ENCODE assay signal across 8 cellular contexts in genomic region chr12:6230321-6231110, GRCh38. TPM values are rescaled to one million over a fixed set of nuclear protein-coding genes. Genes with fewer than 3 reads are reported as not detected.
DNase-seq lines count a peak whose midpoint lies in the region; ATAC-seq lines count a peak whose summit lies in the region.

No MANE protein-coding gene starts in this region.

- no peak overlapping the region for H3K4me3 ChIP-seq in naive thymus-derived CD4-positive, alpha-beta T cell (ENCODE audit: low read length)

- ATAC-seq in GM19438 (IDR thresholded peaks at IDR 0.05; ENCODE audit: low read depth, unreplicated experiment) (peak; percentile 83), GM21390 (IDR thresholded peaks at IDR 0.05; ENCODE audit: unreplicated experiment) (no peak)
- peak; percentile 95 for ATAC-seq in naive thymus-derived CD4-positive, alpha-beta T cell

- H3K4me3 Mint-ChIP-seq in naive thymus-derived CD4-positive, alpha-beta T cell, result peak overlapping the region; percentile 53 to 82 (median 72)

- CTCF ChIA-PET in naive thymus-derived CD4-positive, alpha-beta T cell (lab: Charles Lee), result interaction anchor here (1.1 kb wide), 1 partner anchor 49 kb away, joined by 4 read pairs; no protein-coding TSS in a partner anchor

- intact Hi-C loops in naive thymus-derived CD4-positive, alpha-beta T cell (cut with micrococcal nuclease), result loop anchor here in 1 of 2 donors (2.0 to 5.0 kb wide), 2 partner anchors 33 to 48 kb away; no protein-coding TSS in a partner anchor

- peak overlapping the region; percentile 53 for H3K27ac ChIP-seq in naive thymus-derived CD4-positive, alpha-beta T cell (ENCODE audit: low read depth, low read length)

- peaks cover 22 to 43% (median 33%) of the 10 kb centered on the region in 7 donors for H3K4me1 Mint-ChIP-seq in naive thymus-derived CD4-positive, alpha-beta T cell

- H3K4me1 ChIP-seq in naive thymus-derived CD4-positive, alpha-beta T cell (ENCODE audit: control insufficient read depth in 2 of 2, insufficient read depth in 2 of 2, low read length in 2 of 2), result peaks cover 21 to 27% of the 10 kb centered on the region in 2 donors

- no peaks in the 10 kb centered on the region for H3K9me3 ChIP-seq in naive thymus-derived CD4-positive, alpha-beta T cell (ENCODE audit: control insufficient read depth in 2 of 3, low read length in 3 of 3)

- H3K36me3 ChIP-seq in naive thymus-derived CD4-positive, alpha-beta T cell (ENCODE audit: control insufficient read depth in 2 of 3, insufficient read depth in 3 of 3, low read length in 3 of 3), result no peaks in the 10 kb centered on the region

- POLR2A ChIA-PET in naive thymus-derived CD4-positive, alpha-beta T cell (lab: Charles Lee), result interaction anchor here (0.7 to 1.1 kb wide), 3 partner anchors 17 to 28 kb away, joined by 3 to 8 read pairs (median 5); no protein-coding TSS in a partner anchor

- DNase-seq in MV-4-11 (lab: John Stamatoyannopoulos, UW) (peak; percentile 93), HK-2 (ENCODE audit: unreplicated experiment) (no peak)
- DNase-seq in activated CD8-positive, alpha-beta memory T cell treated with anti-CD3 and anti-CD28 coated beads for 24 hours, result peak; percentile 81
- peak; percentile 52 for DNase-seq in effector CD4-positive, alpha-beta T cell
- DNase-seq in naive thymus-derived CD4-positive, alpha-beta T cell, result peak; percentile 33 to 77 (median 70)
- DNase-seq in stimulated activated naive CD4-positive, alpha-beta T cell (lab: John Stamatoyannopoulos, UW), result peak; percentile 22 to 74 (median 64)

- H3K27me3 Mint-ChIP-seq in naive thymus-derived CD4-positive, alpha-beta T cell, result peaks cover 0 to 2% (median 0%) of the 10 kb centered on the region in 5 donors

- no peaks in the 10 kb centered on the region for H3K27me3 ChIP-seq in naive thymus-derived CD4-positive, alpha-beta T cell (ENCODE audit: control insufficient read depth in 2 of 2, insufficient read depth in 2 of 2, low read length in 2 of 2)

- H3K27ac Mint-ChIP-seq in naive thymus-derived CD4-positive, alpha-beta T cell, result peak overlapping the region; percentile 70 to 98 (median 94)

- H3K9me3 Mint-ChIP-seq in naive thymus-derived CD4-positive, alpha-beta T cell, result no peaks in the 10 kb centered on the region

- H3K36me3 Mint-ChIP-seq in naive thymus-derived CD4-positive, alpha-beta T cell, result no peaks in the 10 kb centered on the region

RNA-seq across cellular contexts. Expression of gene CD9, which starts 30.3 kb away (rescaled TPM):
- 10 to 100 TPM in 1 of 5 experiments, 1 to 10 TPM in 4; 3.8 to 19.3 (median 7.5) TPM for total RNA-seq in naive thymus-derived CD4-positive, alpha-beta T cell
- 10 to 100 TPM; 12.0 to 15.5 TPM for polyA plus RNA-seq in naive thymus-derived CD4-positive, alpha-beta T cell
